Comparison of ENCODE assay signal across 1 cellular context in the genomic region with DNA sequence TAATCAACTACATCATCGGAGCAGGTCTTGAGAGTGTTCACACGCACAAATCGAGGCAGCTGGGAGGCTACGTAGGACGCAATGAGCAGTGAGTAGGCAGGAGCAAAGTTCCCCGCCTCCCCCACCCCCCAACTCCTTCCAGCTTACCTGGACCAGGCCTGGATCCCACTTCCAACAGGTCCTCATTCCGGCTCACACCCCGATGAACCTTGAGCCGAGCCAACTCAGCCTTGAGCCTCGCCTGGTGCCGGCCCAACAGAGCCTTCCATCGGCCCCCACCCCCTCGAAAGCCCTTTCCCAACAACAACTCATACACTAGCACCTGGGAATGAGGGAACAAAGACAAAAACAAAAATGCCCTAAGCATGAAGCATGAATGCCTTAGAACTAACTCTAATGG.
TF ChIP-seq lines count a peak whose summit lies in the region.

No MANE protein-coding gene starts in this region.

TF ChIP-seq in K562, 482 proteins besides CTCF, POLR2A, EP300 and RAD21:
- TF ChIP-seq ELF1 (tag; IDR thresholded peaks at IDR 0.05) (no peak), BACH1 (tag; IDR thresholded peaks at IDR 0.05) (no peak), FOXP1 (CRISPR knock-in tag; IDR thresholded peaks at IDR 0.05) (no peak), NFATC3 (IDR thresholded peaks at IDR 0.05) (no peak), ZBTB12 (CRISPR knock-in tag; IDR thresholded peaks at IDR 0.05) (no peak), HOXB6 (CRISPR knock-in tag; IDR thresholded peaks at IDR 0.05; ENCODE audit: borderline replicate concordance) (no peak), SMAD3 (CRISPR knock-in tag; conservative IDR thresholded peaks at IDR 0.05) (no peak), CEBPG (CRISPR knock-in tag; IDR thresholded peaks at IDR 0.05) (no peak), CEBPG (tag; conservative IDR thresholded peaks at IDR 0.05 in 1 of 2, IDR thresholded peaks at IDR 0.05 in 1 of 2) (no peak), ZNF592 (IDR thresholded peaks at IDR 0.05) (no peak), ZC3H4 (CRISPR knock-in tag; IDR thresholded peaks at IDR 0.05; ENCODE audit: borderline replicate concordance) (no peak), STAT5B (CRISPR knock-in tag; IDR thresholded peaks at IDR 0.05) (no peak), NCOR1 (IDR thresholded peaks at IDR 0.05) (no peak), PML (IDR thresholded peaks at IDR 0.05; ENCODE audit: low read length) (no peak), ZNF224 (CRISPR knock-in tag; IDR thresholded peaks at IDR 0.05) (no peak), IRF2 (CRISPR knock-in tag; IDR thresholded peaks at IDR 0.05) (no peak)
- TF ChIP-seq, protein P1, sequence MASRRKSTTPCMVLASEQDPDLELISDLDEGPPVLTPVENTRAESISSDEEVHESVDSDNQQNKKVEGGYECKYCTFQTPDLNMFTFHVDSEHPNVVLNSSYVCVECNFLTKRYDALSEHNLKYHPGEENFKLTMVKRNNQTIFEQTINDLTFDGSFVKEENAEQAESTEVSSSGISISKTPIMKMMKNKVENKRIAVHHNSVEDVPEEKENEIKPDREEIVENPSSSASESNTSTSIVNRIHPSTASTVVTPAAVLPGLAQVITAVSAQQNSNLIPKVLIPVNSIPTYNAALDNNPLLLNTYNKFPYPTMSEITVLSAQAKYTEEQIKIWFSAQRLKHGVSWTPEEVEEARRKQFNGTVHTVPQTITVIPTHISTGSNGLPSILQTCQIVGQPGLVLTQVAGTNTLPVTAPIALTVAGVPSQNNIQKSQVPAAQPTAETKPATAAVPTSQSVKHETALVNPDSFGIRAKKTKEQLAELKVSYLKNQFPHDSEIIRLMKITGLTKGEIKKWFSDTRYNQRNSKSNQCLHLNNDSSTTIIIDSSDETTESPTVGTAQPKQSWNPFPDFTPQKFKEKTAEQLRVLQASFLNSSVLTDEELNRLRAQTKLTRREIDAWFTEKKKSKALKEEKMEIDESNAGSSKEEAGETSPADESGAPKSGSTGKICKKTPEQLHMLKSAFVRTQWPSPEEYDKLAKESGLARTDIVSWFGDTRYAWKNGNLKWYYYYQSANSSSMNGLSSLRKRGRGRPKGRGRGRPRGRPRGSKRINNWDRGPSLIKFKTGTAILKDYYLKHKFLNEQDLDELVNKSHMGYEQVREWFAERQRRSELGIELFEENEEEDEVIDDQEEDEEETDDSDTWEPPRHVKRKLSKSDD (conservative IDR thresholded peaks at IDR 0.05; ENCODE audit: low read length) = no peak
- TF ChIP-seq, protein P2, sequence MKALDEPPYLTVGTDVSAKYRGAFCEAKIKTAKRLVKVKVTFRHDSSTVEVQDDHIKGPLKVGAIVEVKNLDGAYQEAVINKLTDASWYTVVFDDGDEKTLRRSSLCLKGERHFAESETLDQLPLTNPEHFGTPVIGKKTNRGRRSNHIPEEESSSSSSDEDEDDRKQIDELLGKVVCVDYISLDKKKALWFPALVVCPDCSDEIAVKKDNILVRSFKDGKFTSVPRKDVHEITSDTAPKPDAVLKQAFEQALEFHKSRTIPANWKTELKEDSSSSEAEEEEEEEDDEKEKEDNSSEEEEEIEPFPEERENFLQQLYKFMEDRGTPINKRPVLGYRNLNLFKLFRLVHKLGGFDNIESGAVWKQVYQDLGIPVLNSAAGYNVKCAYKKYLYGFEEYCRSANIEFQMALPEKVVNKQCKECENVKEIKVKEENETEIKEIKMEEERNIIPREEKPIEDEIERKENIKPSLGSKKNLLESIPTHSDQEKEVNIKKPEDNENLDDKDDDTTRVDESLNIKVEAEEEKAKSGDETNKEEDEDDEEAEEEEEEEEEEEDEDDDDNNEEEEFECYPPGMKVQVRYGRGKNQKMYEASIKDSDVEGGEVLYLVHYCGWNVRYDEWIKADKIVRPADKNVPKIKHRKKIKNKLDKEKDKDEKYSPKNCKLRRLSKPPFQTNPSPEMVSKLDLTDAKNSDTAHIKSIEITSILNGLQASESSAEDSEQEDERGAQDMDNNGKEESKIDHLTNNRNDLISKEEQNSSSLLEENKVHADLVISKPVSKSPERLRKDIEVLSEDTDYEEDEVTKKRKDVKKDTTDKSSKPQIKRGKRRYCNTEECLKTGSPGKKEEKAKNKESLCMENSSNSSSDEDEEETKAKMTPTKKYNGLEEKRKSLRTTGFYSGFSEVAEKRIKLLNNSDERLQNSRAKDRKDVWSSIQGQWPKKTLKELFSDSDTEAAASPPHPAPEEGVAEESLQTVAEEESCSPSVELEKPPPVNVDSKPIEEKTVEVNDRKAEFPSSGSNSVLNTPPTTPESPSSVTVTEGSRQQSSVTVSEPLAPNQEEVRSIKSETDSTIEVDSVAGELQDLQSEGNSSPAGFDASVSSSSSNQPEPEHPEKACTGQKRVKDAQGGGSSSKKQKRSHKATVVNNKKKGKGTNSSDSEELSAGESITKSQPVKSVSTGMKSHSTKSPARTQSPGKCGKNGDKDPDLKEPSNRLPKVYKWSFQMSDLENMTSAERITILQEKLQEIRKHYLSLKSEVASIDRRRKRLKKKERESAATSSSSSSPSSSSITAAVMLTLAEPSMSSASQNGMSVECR (CRISPR knock-in tag; IDR thresholded peaks at IDR 0.05) = no peak
- TF ChIP-seq, protein P3, sequence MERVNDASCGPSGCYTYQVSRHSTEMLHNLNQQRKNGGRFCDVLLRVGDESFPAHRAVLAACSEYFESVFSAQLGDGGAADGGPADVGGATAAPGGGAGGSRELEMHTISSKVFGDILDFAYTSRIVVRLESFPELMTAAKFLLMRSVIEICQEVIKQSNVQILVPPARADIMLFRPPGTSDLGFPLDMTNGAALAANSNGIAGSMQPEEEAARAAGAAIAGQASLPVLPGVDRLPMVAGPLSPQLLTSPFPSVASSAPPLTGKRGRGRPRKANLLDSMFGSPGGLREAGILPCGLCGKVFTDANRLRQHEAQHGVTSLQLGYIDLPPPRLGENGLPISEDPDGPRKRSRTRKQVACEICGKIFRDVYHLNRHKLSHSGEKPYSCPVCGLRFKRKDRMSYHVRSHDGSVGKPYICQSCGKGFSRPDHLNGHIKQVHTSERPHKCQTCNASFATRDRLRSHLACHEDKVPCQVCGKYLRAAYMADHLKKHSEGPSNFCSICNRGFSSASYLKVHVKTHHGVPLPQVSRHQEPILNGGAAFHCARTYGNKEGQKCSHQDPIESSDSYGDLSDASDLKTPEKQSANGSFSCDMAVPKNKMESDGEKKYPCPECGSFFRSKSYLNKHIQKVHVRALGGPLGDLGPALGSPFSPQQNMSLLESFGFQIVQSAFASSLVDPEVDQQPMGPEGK (CRISPR knock-in tag; IDR thresholded peaks at IDR 0.05; ENCODE audit: borderline replicate concordance) = no peak
- TF ChIP-seq, protein P4, sequence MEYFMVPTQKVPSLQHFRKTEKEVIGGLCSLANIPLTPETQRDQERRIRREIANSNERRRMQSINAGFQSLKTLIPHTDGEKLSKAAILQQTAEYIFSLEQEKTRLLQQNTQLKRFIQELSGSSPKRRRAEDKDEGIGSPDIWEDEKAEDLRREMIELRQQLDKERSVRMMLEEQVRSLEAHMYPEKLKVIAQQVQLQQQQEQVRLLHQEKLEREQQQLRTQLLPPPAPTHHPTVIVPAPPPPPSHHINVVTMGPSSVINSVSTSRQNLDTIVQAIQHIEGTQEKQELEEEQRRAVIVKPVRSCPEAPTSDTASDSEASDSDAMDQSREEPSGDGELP (CRISPR knock-in tag; IDR thresholded peaks at IDR 0.05; ENCODE audit: borderline replicate concordance) = no peak
